ENCODE assay signal across 10 cellular contexts in genomic region chr5:77077821-77078176, GRCh38. TPM values are rescaled to one million over a fixed set of nuclear protein-coding genes. Genes with fewer than 3 reads are reported as not detected.
DNase-seq lines count a peak whose midpoint lies in the region; ATAC-seq and TF ChIP-seq lines count a peak whose summit lies in the region.
"Had no signal": no experiment of that assay in that cellular context is flagged by ENCODE, and none has a peak within 500 bp of the region (broad histone marks: within the 10 kb centered on the region; RNA-seq: fewer than 3 reads in every experiment).

No MANE protein-coding gene starts in this region.

- CTCF ChIA-PET in activated CD8-positive, alpha-beta T cell treated with anti-CD3 and anti-CD28 coated beads for 36 hours (lab: Charles Lee), result interaction anchor here (0.6 to 2.9 kb wide), 29 partner anchors 10 to 437 kb away, joined by 3 to 69 read pairs (median 3); partner anchors contain the start of genes AGGF1, WDR41 and ZBED3

- peak overlapping the region; percentile 56 for H3K27ac ChIP-seq in suprapubic skin

- POLR2A ChIA-PET in activated CD8-positive, alpha-beta T cell treated with anti-CD3 and anti-CD28 coated beads for 36 hours (lab: Charles Lee), result interaction anchor here (1.2 to 2.3 kb wide), 4 partner anchors 9 to 415 kb away, joined by 3 to 15 read pairs (median 4); partner anchors contain the start of genes AGGF1, WDR41 and ZBED3

- peaks cover 6% of the 10 kb centered on the region for H3K4me1 Mint-ChIP-seq in T-helper 1 cell treated with Interleukin-12 subunit alpha and Interleukin-12 subunit beta and Interleukin-4 antibody, amounts not matched to agents 30 μg/mL and 1 μg/mL, for 36 hours (ENCODE audit: low read depth)
- peaks cover 8% of the 10 kb centered on the region for H3K4me1 Mint-ChIP-seq in activated CD8-positive, alpha-beta T cell treated with anti-CD3 and anti-CD28 coated beads for 36 hours (ENCODE audit: low read depth)

- H3K4me1 ChIP-seq in suprapubic skin, result peaks cover 9% of the 10 kb centered on the region

- peak overlapping the region; percentile 57 for H3K4me3 Mint-ChIP-seq in T-helper 1 cell treated with Interleukin-12 subunit alpha and Interleukin-12 subunit beta and Interleukin-4 antibody, amounts not matched to agents 30 μg/mL and 1 μg/mL, for 36 hours
- peak overlapping the region; percentile 40 for H3K4me3 Mint-ChIP-seq in activated CD8-positive, alpha-beta T cell treated with anti-CD3 and anti-CD28 coated beads for 36 hours

- WGBS in suprapubic skin, result 62% methylated on average over 9 of the region's 15 CpGs

- H3K27me3 Mint-ChIP-seq in T-helper 1 cell treated with Interleukin-12 subunit alpha and Interleukin-12 subunit beta and Interleukin-4 antibody, amounts not matched to agents 30 μg/mL and 1 μg/mL, for 36 hours (ENCODE audit: low read depth), result no peaks in the 10 kb centered on the region
- no peaks in the 10 kb centered on the region for H3K27me3 Mint-ChIP-seq in activated CD8-positive, alpha-beta T cell treated with anti-CD3 and anti-CD28 coated beads for 36 hours

- no peak for TF ChIP-seq EP300 in suprapubic skin (IDR thresholded peaks at IDR 0.05)

- TF ChIP-seq CTCF in activated CD8-positive, alpha-beta T cell treated with anti-CD3 and anti-CD28 coated beads for 36 hours (IDR thresholded peaks at IDR 0.05), result peak; percentile 43
- TF ChIP-seq CTCF in suprapubic skin (IDR thresholded peaks at IDR 0.05), result no peak

- no peaks in the 10 kb centered on the region for H3K36me3 ChIP-seq in suprapubic skin

- H3K9me3 ChIP-seq in iPS-18c (ENCODE audit: control insufficient read depth, insufficient read depth, low read length), result no peaks in the 10 kb centered on the region
- H3K9me3 ChIP-seq in suprapubic skin, result no peaks in the 10 kb centered on the region

- no peaks in the 10 kb centered on the region for H3K27me3 ChIP-seq in suprapubic skin

- peak overlapping the region; percentile 57; the same call in 1 of the 2 replicates for H3K4me3 ChIP-seq in iPS-18c (ENCODE audit: insufficient read depth, low read depth, low read length)
- H3K4me3 ChIP-seq in suprapubic skin, result peak overlapping the region; percentile 65

- no peak for DNase-seq in T-helper 1 cell
- no peak for DNase-seq in activated CD8-positive, alpha-beta T cell treated with anti-CD3 and anti-CD28 coated beads for 36 hours
- no peak for DNase-seq in suprapubic skin (ENCODE audit: low spot score in 2 of 2)
- no peak for DNase-seq in stimulated activated CD4-positive, alpha-beta T cell treated with anti-CD3 and anti-CD28 coated beads, Interleukin-15, amount 100 ng/mL, for 24 hours
- no peak for DNase-seq in posterior cingulate gyrus
- DNase-seq: NCI-H1694 treated with DMSO at 0.1 percent for 48 hours had no signal

- no peak for ATAC-seq in activated CD8-positive, alpha-beta T cell treated with anti-CD3 and anti-CD28 coated beads for 36 hours
- no peak for ATAC-seq in HG03520 (IDR thresholded peaks at IDR 0.05; ENCODE audit: unreplicated experiment)

- H3K27ac Mint-ChIP-seq in T-helper 1 cell treated with Interleukin-12 subunit alpha and Interleukin-12 subunit beta and Interleukin-4 antibody, amounts not matched to agents 30 μg/mL and 1 μg/mL, for 36 hours, result no peak overlapping the region
- H3K27ac Mint-ChIP-seq in activated CD8-positive, alpha-beta T cell treated with anti-CD3 and anti-CD28 coated beads for 36 hours, result no peak overlapping the region
- H3K27ac Mint-ChIP-seq: activated naive CD4-positive, alpha-beta T cell treated with anti-CD3 and anti-CD28 coated beads, Interleukin-2, amount 50 U/mL, for 72 hours had no signal

- H3K36me3 Mint-ChIP-seq in T-helper 1 cell treated with Interleukin-12 subunit alpha and Interleukin-12 subunit beta and Interleukin-4 antibody, amounts not matched to agents 30 μg/mL and 1 μg/mL, for 36 hours (ENCODE audit: low read depth), result peaks cover 3% of the 10 kb centered on the region
- peaks cover 17% of the 10 kb centered on the region for H3K36me3 Mint-ChIP-seq in activated CD8-positive, alpha-beta T cell treated with anti-CD3 and anti-CD28 coated beads for 36 hours (ENCODE audit: low read depth)
- H3K36me3 Mint-ChIP-seq: activated naive CD4-positive, alpha-beta T cell treated with anti-CD3 and anti-CD28 coated beads, Interleukin-2, amount 50 U/mL, for 72 hours had no signal

- no peaks in the 10 kb centered on the region for H3K9me3 Mint-ChIP-seq in T-helper 1 cell treated with Interleukin-12 subunit alpha and Interleukin-12 subunit beta and Interleukin-4 antibody, amounts not matched to agents 30 μg/mL and 1 μg/mL, for 36 hours
- H3K9me3 Mint-ChIP-seq in activated CD8-positive, alpha-beta T cell treated with anti-CD3 and anti-CD28 coated beads for 36 hours, result no peaks in the 10 kb centered on the region

- TF ChIP-seq POLR2A in suprapubic skin (IDR thresholded peaks at IDR 0.05), result no peak

- intact Hi-C loops in activated CD8-positive, alpha-beta T cell treated with anti-CD3 and anti-CD28 coated beads for 36 hours (cut with micrococcal nuclease), result no loop called here
- intact Hi-C loops in posterior cingulate gyrus (cut with DNase I), result loop anchor here (5.0 kb wide), 1 partner anchor 210 kb away; no protein-coding TSS in a partner anchor

RNA-seq across cellular contexts. Expression of gene ZBED3, which starts 9.3 kb away (rescaled TPM):
- 1 to 10 TPM; 5.2 to 6.8 TPM for total RNA-seq in activated CD8-positive, alpha-beta T cell treated with anti-CD3 and anti-CD28 coated beads for 36 hours
- 1 to 10 TPM in 3 of 4 donors, under 1 TPM in 1; 0.83 to 3.7 (median 2.8) TPM for total RNA-seq in suprapubic skin

RNA-seq across cellular contexts. Expression of gene AGGF1, which starts 47.6 kb away (rescaled TPM):
- 10 to 100 TPM; 27.7 to 33.5 TPM for total RNA-seq in activated CD8-positive, alpha-beta T cell treated with anti-CD3 and anti-CD28 coated beads for 36 hours
- total RNA-seq in suprapubic skin, result 10 to 100 TPM; 16.3 to 23.5 (median 21.3) TPM
